Comparison of ENCODE assay signal across 26 cellular contexts in the genomic region with DNA sequence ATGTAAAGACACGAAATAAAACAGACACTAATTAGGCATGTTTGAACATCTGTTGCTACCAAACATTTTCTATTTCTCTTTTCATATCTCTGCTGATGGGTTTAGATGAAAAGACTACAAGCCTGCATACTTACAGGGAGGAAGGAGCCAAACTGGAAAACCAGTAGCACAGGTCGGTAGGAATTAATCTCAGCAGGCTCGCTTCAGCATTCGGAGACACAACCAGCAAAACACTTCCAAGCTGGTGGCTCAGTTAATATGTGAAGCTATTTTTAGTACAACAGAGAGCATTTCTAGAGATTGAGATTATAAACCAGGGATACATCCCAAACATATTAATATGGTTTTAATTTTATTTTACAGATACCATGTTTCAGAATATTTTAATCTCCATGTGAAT.
"Had no signal": no experiment of that assay in that cellular context is flagged by ENCODE, and none has a peak within 500 bp of the region (broad histone marks: within the 10 kb centered on the region; RNA-seq: fewer than 3 reads in every experiment).

No MANE protein-coding gene starts in this region.

- H3K27ac ChIP-seq: epithelial cell of prostate, gastrocnemius medialis, lower lobe of right lung, pancreas, suprapubic skin, transverse colon, upper lobe of right lung, uterus had no signal

- H3K9me3 Mint-ChIP-seq: stimulated activated naive CD8-positive, alpha-beta T cell treated with anti-CD3 and anti-CD28 coated beads, Interleukin-15, amount 100 ng/mL, for 72 hours had no signal

- H3K4me3 Mint-ChIP-seq: memory B cell; natural killer cell; stimulated activated naive CD8-positive, alpha-beta T cell treated with anti-CD3 and anti-CD28 coated beads, Interleukin-15, amount 100 ng/mL, for 72 hours had no signal

- H3K4me3 ChIP-seq: dorsolateral prefrontal cortex, gastrocnemius medialis, lower lobe of right lung, pancreas, smooth muscle cell, suprapubic skin, transverse colon, upper lobe of right lung, uterus had no signal

- H3K4me1 ChIP-seq: gastrocnemius medialis, lower lobe of right lung, pancreas, suprapubic skin, transverse colon, upper lobe of right lung, uterus had no signal

- H3K9me3 ChIP-seq: gastrocnemius medialis, lower lobe of right lung, pancreas, suprapubic skin, transverse colon, upper lobe of right lung, uterus had no signal

- DNase-seq: effector CD4-positive, alpha-beta T cell; foreskin fibroblast; gastrocnemius medialis; head of caudate nucleus; left ventricle myocardium superior; lower lobe of right lung; natural killer cell; occipital lobe; pancreas; stimulated activated CD4-positive, alpha-beta T cell treated with anti-CD3 and anti-CD28 coated beads, Interleukin-12 subunit alpha, Interleukin-12 subunit beta, amount 100 ng/mL, for 4 hours; stimulated activated CD4-positive, alpha-beta T cell treated with anti-CD3 and anti-CD28 coated beads, Interleukin-1b, Interleukin-23, amount 100 ng/mL, for 48 hours; stimulated activated CD4-positive, alpha-beta T cell treated with anti-CD3 and anti-CD28 coated beads, Interleukin-4, amount 100 ng/mL, for 1 hour; stimulated activated CD8-positive, alpha-beta memory T cell treated with anti-CD3 and anti-CD28 coated beads, Interleukin-4, amount 100 ng/mL, for 48 hours; stimulated activated naive CD4-positive, alpha-beta T cell; stimulated activated naive CD8-positive, alpha-beta T cell treated with anti-CD3 and anti-CD28 coated beads, Interleukin-15, amount 100 ng/mL, for 72 hours; transverse colon; upper lobe of right lung; uterus had no signal

- H3K4me2 ChIP-seq: smooth muscle cell had no signal

- H3K36me3 Mint-ChIP-seq: memory B cell, natural killer cell had no signal

- H3K27me3 Mint-ChIP-seq: memory B cell; stimulated activated naive CD8-positive, alpha-beta T cell treated with anti-CD3 and anti-CD28 coated beads, Interleukin-15, amount 100 ng/mL, for 72 hours had no signal

- H3K36me3 ChIP-seq: gastrocnemius medialis, lower lobe of right lung, pancreas, suprapubic skin, transverse colon, upper lobe of right lung, uterus had no signal

- FAIRE-seq: keratinocyte, pancreas had no signal

- H3K4me1 Mint-ChIP-seq: natural killer cell; stimulated activated naive CD8-positive, alpha-beta T cell treated with anti-CD3 and anti-CD28 coated beads, Interleukin-15, amount 100 ng/mL, for 72 hours had no signal

- ATAC-seq: esophagus mucosa; gastrocnemius medialis; left ventricle myocardium superior; lower lobe of right lung; natural killer cell; pancreas; sciatic nerve; stimulated activated naive CD8-positive, alpha-beta T cell treated with anti-CD3 and anti-CD28 coated beads, Interleukin-15, amount 100 ng/mL, for 72 hours; upper lobe of right lung had no signal

- H3K27me3 ChIP-seq: dorsolateral prefrontal cortex, gastrocnemius medialis, pancreas, suprapubic skin, transverse colon, upper lobe of right lung, uterus had no signal

- H3K27ac Mint-ChIP-seq: memory B cell; natural killer cell; stimulated activated naive CD8-positive, alpha-beta T cell treated with anti-CD3 and anti-CD28 coated beads, Interleukin-15, amount 100 ng/mL, for 72 hours had no signal
